ENCODE assay signal across 8 cellular contexts in genomic region chrX:41085883-41086626, GRCh38. TPM values are rescaled to one million over a fixed set of nuclear protein-coding genes. Genes with fewer than 3 reads are reported as not detected.
DNase-seq lines count a peak whose midpoint lies in the region; ATAC-seq and TF ChIP-seq lines count a peak whose summit lies in the region.

No MANE protein-coding gene starts in this region.

- H3K9me3 ChIP-seq in Panc1 (ENCODE audit: control insufficient read depth, insufficient read depth, low read depth, low read length) (no peaks in the 10 kb centered on the region), gastroesophageal sphincter (no peaks in the 10 kb centered on the region), tibial nerve (no peaks in the 10 kb centered on the region)

- BruUV-seq in Panc1 (replicated peaks; lab: Mats Ljungman, UMichigan): no TSS peak

- H3K4me3 ChIP-seq in Panc1 (ENCODE audit: low read depth in 2 of 2, low read length in 2 of 2): peak overlapping the region; percentile 65 to 76
- peak overlapping the region; percentile 85 to 88 for H3K4me3 ChIP-seq in gastroesophageal sphincter
- peak overlapping the region; percentile 74 to 98 (median 83) for H3K4me3 ChIP-seq in tibial nerve

- TF ChIP-seq EP300 in gastroesophageal sphincter (IDR thresholded peaks at IDR 0.05): no peak
- no peak for TF ChIP-seq EP300 in tibial nerve (IDR thresholded peaks at IDR 0.05)

- H3K27me3 ChIP-seq in Panc1 (ENCODE audit: control insufficient read depth, insufficient read depth, low read length): no peaks in the 10 kb centered on the region
- no peaks in the 10 kb centered on the region for H3K27me3 ChIP-seq in gastroesophageal sphincter
- no peaks in the 10 kb centered on the region for H3K27me3 ChIP-seq in tibial nerve

- DNase-seq in NCI-H2029 (lab: John Stamatoyannopoulos, UW) (peak; percentile 30), NCI-H2029 treated with DMSO at 0.1 percent for 48 hours (lab: John Stamatoyannopoulos, UW) (no peak), Panc1 (ENCODE audit: low read depth, low spot score) (no peak), nucleus accumbens (lab: John Stamatoyannopoulos, UW) (peak in 51 of 56 donors; percentile 2 to 79 (median 38)), tibial nerve (ENCODE audit: low spot score in 2 of 2) (peak; percentile 14 to 35)
- peak; percentile 42 for DNase-seq in activated naive CD4-positive, alpha-beta T cell treated with Interleukin-2 at 50 U/mL for 16 hours

- no peaks in the 10 kb centered on the region for H3K36me3 ChIP-seq in Panc1 (ENCODE audit: control insufficient read depth, insufficient read depth, low read length)
- H3K36me3 ChIP-seq in gastroesophageal sphincter: no peaks in the 10 kb centered on the region
- no peaks in the 10 kb centered on the region for H3K36me3 ChIP-seq in tibial nerve

- ATAC-seq in HG02870 (IDR thresholded peaks at IDR 0.05; ENCODE audit: unreplicated experiment) (peak; percentile 4), Panc1 (peak; percentile 44), gastroesophageal sphincter (no peak)

- H3K27ac ChIP-seq in Panc1 (ENCODE audit: low read length) (peak overlapping the region; percentile 73; the same call in 1 of the 2 replicates), gastroesophageal sphincter (peak overlapping the region; percentile 89 to 99 (median 96)), tibial nerve (peak overlapping the region; percentile 94 to 99 (median 98))

- POLR2A ChIA-PET in Panc1 (lab: Charles Lee): interaction anchor here (0.6 to 0.8 kb wide), 4 partner anchors 19 to 1001 kb away, joined by 3 to 12 read pairs (median 4); no protein-coding TSS in a partner anchor

- H3K4me1 ChIP-seq in Panc1 (ENCODE audit: control insufficient read depth, insufficient read depth, low read length) (peaks cover 9% of the 10 kb centered on the region), gastroesophageal sphincter (peaks cover 0 to 33% (median 0%) of the 10 kb centered on the region in 3 donors), tibial nerve (peaks cover 0 to 28% (median 3%) of the 10 kb centered on the region in 4 donors)

- TF ChIP-seq CTCF in Panc1 (IDR thresholded peaks at IDR 0.05) (no peak), gastroesophageal sphincter (IDR thresholded peaks at IDR 0.05) (no peak), tibial nerve (IDR thresholded peaks at IDR 0.05) (no peak)

- CTCF ChIA-PET in Panc1 (lab: Charles Lee): interaction anchor here (0.7 kb wide), 1 partner anchor 89 kb away, joined by 3 read pairs; no protein-coding TSS in a partner anchor

- 0% methylated on average over 1 of the region's 71 CpGs; no CpG with 5 or more reads in 1 of the 2 donors for WGBS in gastroesophageal sphincter (ENCODE audit: low coverage in 1 of 2), 2 donors
- 1% methylated on average over 42 of the region's 71 CpGs; no CpG with 5 or more reads in 1 of the 2 donors for WGBS in tibial nerve, 2 donors

- in situ Hi-C loops in Panc1 (cut with HindIII; ENCODE audit: low pct_unique_long_range_greater_than_20kb, low sequenced_read_pairs): no loop called here

- intact Hi-C loops in Panc1 (cut with micrococcal nuclease; ENCODE audit: unreplicated experiment): no loop called here

- TF ChIP-seq POLR2A in gastroesophageal sphincter (IDR thresholded peaks at IDR 0.05) (no peak), tibial nerve (IDR thresholded peaks at IDR 0.05) (peak in 1 of 2 donors; percentile 9)

RNA-seq across cellular contexts. Expression of gene USP9X, which starts 0.8 kb away (rescaled TPM):
- total RNA-seq in Panc1 (2021; ENCODE audit: unreplicated experiment) (44.4 TPM), gastroesophageal sphincter (100 to 1,000 TPM; 113 to 141 (median 130) TPM), tibial nerve (100 to 1,000 TPM in 1 of 4 donors, 10 to 100 TPM in 3; 83.1 to 101 (median 97.2) TPM)
- 15.4 TPM for polyA plus RNA-seq in Panc1 (2012; ENCODE audit: insufficient read length)

Comparison
In these comparisons a context has a peak if more than half of its experiments do, and no peak if none do; other contexts are left out.
1. DNase-seq: peak in NCI-H2029 (single experiment), activated naive CD4-positive, alpha-beta T cell treated with Interleukin-2 at 50 U/mL for 16 hours (single experiment), nucleus accumbens (51 of 56) and tibial nerve (2 of 2); none in NCI-H2029 treated with DMSO at 0.1 percent for 48 hours (single experiment) and Panc1 (single experiment).
2. Peak in every context shown above with its lines, with median percentiles within 50 percentile points of each other: H3K27ac ChIP-seq and H3K4me3 ChIP-seq.